8 cellular contexts compared by ENCODE assay signal in the genomic region with DNA sequence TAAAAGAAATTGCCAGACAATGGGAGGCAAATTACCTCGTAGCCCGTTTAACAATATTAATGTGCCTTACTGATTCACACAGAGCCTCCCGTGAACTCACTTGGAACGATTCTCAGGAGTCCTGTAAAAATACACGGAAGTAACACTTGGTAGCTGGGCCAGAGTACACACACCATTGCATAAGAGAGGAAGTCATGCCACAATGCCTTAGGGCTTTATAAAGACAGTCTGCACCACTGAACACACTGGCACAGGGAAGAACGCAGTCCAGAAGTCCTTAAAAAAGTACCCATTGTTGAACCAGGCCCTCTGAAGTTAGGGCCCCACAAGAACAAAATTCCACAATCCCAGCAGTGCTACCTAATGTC. TPM values are rescaled to one million over a fixed set of nuclear protein-coding genes. Genes with fewer than 3 reads are reported as not detected.
DNase-seq lines count a peak whose midpoint lies in the region; ATAC-seq and TF ChIP-seq lines count a peak whose summit lies in the region.

No MANE protein-coding gene starts in this region.

- no peak overlapping the region for H2BK5ac ChIP-seq in neuronal stem cell (ENCODE audit: low read length)

- BruUV-seq in OCI-LY7 (replicated peaks; lab: Mats Ljungman, UMichigan), result no TSS peak

- no peak overlapping the region for H3K4me2 ChIP-seq in OCI-LY7 (ENCODE audit: low read length)
- H3K4me2 ChIP-seq in neuronal stem cell (ENCODE audit: insufficient read depth, low read length, poor library complexity, severe bottlenecking), result no peak overlapping the region

- H3K79me1 ChIP-seq in neuronal stem cell (ENCODE audit: low read depth, low read length), result no peaks in the 10 kb centered on the region

- no peak overlapping the region for H3K23ac ChIP-seq in neuronal stem cell (ENCODE audit: low read depth, low read length, poor library complexity)

- H3K9me3 ChIP-seq in OCI-LY7 (ENCODE audit: low read length), result no peaks in the 10 kb centered on the region
- H3K9me3 ChIP-seq in neuronal stem cell (replicated peaks in 1 of 2; ENCODE audit: control insufficient read depth in 2 of 2, insufficient read depth in 1 of 2, low read depth in 1 of 2, low read length in 2 of 2), result no peaks in the 10 kb centered on the region
- no peaks in the 10 kb centered on the region for H3K9me3 ChIP-seq in CD8-positive, alpha-beta memory T cell (ENCODE audit: low read length)

- no peaks in the 10 kb centered on the region for H4K20me1 ChIP-seq in OCI-LY7 (ENCODE audit: insufficient read depth, low read length)

- peaks cover 0 to 3% of the 10 kb centered on the region in 2 donors for H3K27me3 Mint-ChIP-seq in CD8-positive, alpha-beta memory T cell

- CTCF ChIA-PET in OCI-LY7 (lab: Charles Lee; ENCODE audit: unreplicated experiment), result no interaction called here
- CTCF ChIA-PET in CD8-positive, alpha-beta memory T cell (lab: Charles Lee), result no interaction called here

- H4K8ac ChIP-seq in neuronal stem cell (ENCODE audit: low read depth, low read length), result no peak overlapping the region

- H2BK12ac ChIP-seq in neuronal stem cell (ENCODE audit: low read length), result no peak overlapping the region

- no peak overlapping the region for H2BK15ac ChIP-seq in neuronal stem cell (ENCODE audit: low read length)

- no peak overlapping the region for H3K27ac Mint-ChIP-seq in CD8-positive, alpha-beta memory T cell

- H3K36me3 Mint-ChIP-seq in CD8-positive, alpha-beta memory T cell, result peaks cover 0 to 3% (median 0%) of the 10 kb centered on the region in 3 donors

- H3K9me3 Mint-ChIP-seq in CD8-positive, alpha-beta memory T cell, result no peaks in the 10 kb centered on the region

- peaks cover 0 to 19% (median 0%) of the 10 kb centered on the region in 3 experiments for H3K27me3 ChIP-seq in neuronal stem cell (ENCODE audit: control insufficient read depth in 3 of 3, insufficient read depth in 3 of 3, low read depth in 1 of 3, low read length in 3 of 3)
- H3K27me3 ChIP-seq in CD8-positive, alpha-beta memory T cell (ENCODE audit: insufficient read depth, low read length, poor library complexity, severe bottlenecking), result no peaks in the 10 kb centered on the region

- POLR2A ChIA-PET in OCI-LY7 (lab: Charles Lee), result no interaction called here
- POLR2A ChIA-PET in CD8-positive, alpha-beta memory T cell (lab: Charles Lee), result no interaction called here

- no peak overlapping the region for H3K4me3 ChIP-seq in OCI-LY7 (ENCODE audit: low read depth, low read length, poor library complexity, severe bottlenecking)
- H3K4me3 ChIP-seq in fibroblast of villous mesenchyme (ENCODE audit: low read depth, low read length), result no peak overlapping the region
- no peak overlapping the region for H3K4me3 ChIP-seq in skeletal muscle cell (ENCODE audit: low read depth, low read length)
- no peak overlapping the region for H3K4me3 ChIP-seq in neuronal stem cell (ENCODE audit: low read length in 2 of 2)
- no peak overlapping the region for H3K4me3 ChIP-seq in CD8-positive, alpha-beta memory T cell (ENCODE audit: low read length)

- WGBS in neuronal stem cell (ENCODE audit: extremely low coverage in 2 of 2, insufficient read length in 2 of 2, insufficient replicate concordance in 1 of 2), 2 donors, result no CpG with 5 or more reads among the region's 6 CpGs

- H2BK120ac ChIP-seq in neuronal stem cell (ENCODE audit: low read depth, low read length), result no peak overlapping the region

- H2AFZ ChIP-seq in OCI-LY7 (ENCODE audit: low read length), result no peak overlapping the region
- no peak overlapping the region for H2AFZ ChIP-seq in neuronal stem cell (ENCODE audit: low read length)

- H4K91ac ChIP-seq in neuronal stem cell (ENCODE audit: low read depth, low read length, poor library complexity), result no peak overlapping the region

- H3K4me3 Mint-ChIP-seq in CD8-positive, alpha-beta memory T cell, result no peak overlapping the region

- H3K36me3 ChIP-seq in OCI-LY7 (ENCODE audit: insufficient read depth, low read length) (no peaks in the 10 kb centered on the region), neuronal stem cell (replicated peaks in 1 of 2; ENCODE audit: control insufficient read depth in 2 of 2, insufficient read depth in 2 of 2, low read length in 2 of 2) (no peaks in the 10 kb centered on the region)
- H3K36me3 ChIP-seq in CD8-positive, alpha-beta memory T cell (ENCODE audit: insufficient read depth, low read length), result no peaks in the 10 kb centered on the region

- H3K4me1 ChIP-seq in OCI-LY7 (ENCODE audit: insufficient read depth, low read length, poor library complexity, severe bottlenecking) (no peaks in the 10 kb centered on the region), neuronal stem cell (ENCODE audit: control insufficient read depth in 2 of 2, insufficient read depth in 1 of 2, low read depth in 1 of 2, low read length in 2 of 2) (peaks cover 0 to 6% of the 10 kb centered on the region in 2 donors)
- no peaks in the 10 kb centered on the region for H3K4me1 ChIP-seq in CD8-positive, alpha-beta memory T cell (ENCODE audit: insufficient read depth, low read length)

- H3K14ac ChIP-seq in neuronal stem cell (ENCODE audit: low read length), result no peak overlapping the region

- H3K4me1 Mint-ChIP-seq in CD8-positive, alpha-beta memory T cell, result peaks cover 0 to 6% (median 0%) of the 10 kb centered on the region in 3 donors

- TF ChIP-seq CTCF in OCI-LY7 (conservative IDR thresholded peaks at IDR 0.05; ENCODE audit: low read length) (no peak), fibroblast of villous mesenchyme (IDR thresholded peaks at IDR 0.05; ENCODE audit: insufficient read depth, low read depth, low read length) (no peak)

- no peak overlapping the region for H3K9ac ChIP-seq in neuronal stem cell (ENCODE audit: low read depth, low read length, poor library complexity)

- ATAC-seq in HG02759 (IDR thresholded peaks at IDR 0.05; ENCODE audit: unreplicated experiment), result peak; percentile 31

- H3K79me2 ChIP-seq in OCI-LY7 (ENCODE audit: insufficient read depth, low read depth, low read length), result no peaks in the 10 kb centered on the region

- intact Hi-C loops in OCI-LY7 (cut with micrococcal nuclease; ENCODE audit: unreplicated experiment), result no loop called here

- no peaks in the 10 kb centered on the region for H3K9me2 ChIP-seq in OCI-LY7 (ENCODE audit: insufficient read depth, low read length)

- DNase-seq in DMS79 treated with DMSO at 0.1 percent for 48 hours (lab: John Stamatoyannopoulos, UW), result peak; percentile 36
- peak; percentile 12 for DNase-seq in OCI-LY7 (ENCODE audit: low spot score)
- peak; percentile 17 for DNase-seq in fibroblast of villous mesenchyme (ENCODE audit: low read depth)
- peak; percentile 71 for DNase-seq in skeletal muscle cell (ENCODE audit: low read depth)
- no peak for DNase-seq in activated naive CD4-positive, alpha-beta T cell treated with anti-CD3 and anti-CD28 coated beads, Interleukin-2, amount 50 U/mL, for 16 hours
- DNase-seq in neuronal stem cell (ENCODE audit: low spot score), result no peak
- DNase-seq in CD8-positive, alpha-beta memory T cell, result no peak

- no peak overlapping the region for H3K18ac ChIP-seq in neuronal stem cell (ENCODE audit: low read length)

- H3K4ac ChIP-seq in neuronal stem cell (ENCODE audit: low read length), result no peak overlapping the region

- no peak overlapping the region for H2AK5ac ChIP-seq in neuronal stem cell (ENCODE audit: low read depth, low read length)

- H3K27ac ChIP-seq in OCI-LY7 (ENCODE audit: low read depth, low read length, poor library complexity, severe bottlenecking) (no peak overlapping the region), neuronal stem cell (replicated peaks; ENCODE audit: low read length) (no peak overlapping the region)
- no peak overlapping the region for H3K27ac ChIP-seq in CD8-positive, alpha-beta memory T cell (ENCODE audit: low read depth, low read length)

RNA-seq across cellular contexts. Expression of a gene that starts 15.1 kb away (rescaled TPM):
- not detected in 2 replicates for total RNA-seq in OCI-LY7 (2014; rRNA removed; shearing (Covaris generic))
- total RNA-seq in OCI-LY7 (2022) (not detected in 2 replicates), fibroblast of villous mesenchyme (0.43 and 0.97 TPM in 2 replicates)
- 0.06 TPM for polyA plus RNA-seq in neuronal stem cell (2013, experiment 1 of 2)
- polyA plus RNA-seq in neuronal stem cell (2013, experiment 2 of 2), result 0.17 TPM
- total RNA-seq in CD8-positive, alpha-beta memory T cell, result 1 to 10 TPM; 3.0 to 3.1 TPM
- polyA plus RNA-seq in CD8-positive, alpha-beta memory T cell, result 1.8 TPM

Comparison
In these comparisons a context has a peak if more than half of its experiments do, and no peak if none do; other contexts are left out.
1. DNase-seq: peak in DMS79 treated with DMSO at 0.1 percent for 48 hours (single experiment), OCI-LY7 (single experiment), fibroblast of villous mesenchyme (single experiment) and skeletal muscle cell (single experiment); none in activated naive CD4-positive, alpha-beta T cell treated with anti-CD3 and anti-CD28 coated beads, Interleukin-2, amount 50 U/mL, for 16 hours (single experiment), neuronal stem cell (single experiment) and CD8-positive, alpha-beta memory T cell (0 of 5).